In the genomic region with DNA sequence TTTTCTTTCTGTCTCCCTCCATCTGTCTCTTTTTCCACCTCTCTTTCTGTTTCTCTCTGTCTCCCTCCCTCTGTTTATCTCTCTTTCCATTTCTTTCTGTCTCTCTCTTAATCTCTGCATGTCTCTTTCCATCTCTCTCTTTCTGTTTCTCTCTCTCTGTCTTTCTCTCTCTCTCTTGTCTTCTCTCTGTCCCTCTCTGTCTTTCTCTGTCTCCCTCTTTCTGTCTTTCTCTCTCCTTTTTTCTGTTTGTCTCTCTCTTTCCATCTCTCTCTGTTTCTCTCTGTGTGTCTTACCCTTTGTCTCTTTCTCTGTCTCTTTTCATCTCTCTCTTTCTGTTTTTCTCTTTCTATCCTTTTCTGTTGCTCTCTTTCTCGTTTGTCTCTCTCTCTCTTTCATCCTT, we compare ENCODE assay signal across 23 cellular contexts. TPM values are rescaled to one million over a fixed set of nuclear protein-coding genes. Genes with fewer than 3 reads are reported as not detected.
"Had no signal": no experiment of that assay in that cellular context is flagged by ENCODE, and none has a peak within 500 bp of the region (broad histone marks: within the 10 kb centered on the region; RNA-seq: fewer than 3 reads in every experiment).

No MANE protein-coding gene starts in this region.

- H3K4me1 ChIP-seq: SJSA1 had no signal

- DNase-seq: Karpas-422, KG1, MG63, NCI-H1092, NCI-H1105 treated with DMSO at 0.1 percent for 48 hours, NCI-H1417 treated with DMSO at 0.1 percent for 48 hours, NCI-H146, NCI-H1694 treated with DMSO at 0.1 percent for 48 hours, NCI-H1930, NCI-H2081, NCI-H2107, NCI-H2227 treated with DMSO at 0.1 percent for 48 hours, NCI-H446, NCI-H510A, NCI-H524 treated with DMSO at 0.1 percent for 48 hours, NCI-H69, NCI-H774, Right ventricle myocardium superior, RPMI8226, SIG-M5 had no signal

- H3K36me3 ChIP-seq: MG63, SJSA1 had no signal

- H3K27ac ChIP-seq: SJSA1, SK-N-MC had no signal

- H3K9me3 ChIP-seq: MG63, SJSA1 had no signal

- H3K27me3 ChIP-seq: MG63, SJSA1 had no signal

- H3K4me3 ChIP-seq: MG63, SJSA1, SK-N-MC had no signal

RNA-seq across cellular contexts. Expression of a gene that starts 34.7 kb away (rescaled TPM):
- total RNA-seq: HT-29, Right ventricle myocardium superior, SJSA1 had no signal
